12 cellular contexts compared by ENCODE assay signal in the genomic region with DNA sequence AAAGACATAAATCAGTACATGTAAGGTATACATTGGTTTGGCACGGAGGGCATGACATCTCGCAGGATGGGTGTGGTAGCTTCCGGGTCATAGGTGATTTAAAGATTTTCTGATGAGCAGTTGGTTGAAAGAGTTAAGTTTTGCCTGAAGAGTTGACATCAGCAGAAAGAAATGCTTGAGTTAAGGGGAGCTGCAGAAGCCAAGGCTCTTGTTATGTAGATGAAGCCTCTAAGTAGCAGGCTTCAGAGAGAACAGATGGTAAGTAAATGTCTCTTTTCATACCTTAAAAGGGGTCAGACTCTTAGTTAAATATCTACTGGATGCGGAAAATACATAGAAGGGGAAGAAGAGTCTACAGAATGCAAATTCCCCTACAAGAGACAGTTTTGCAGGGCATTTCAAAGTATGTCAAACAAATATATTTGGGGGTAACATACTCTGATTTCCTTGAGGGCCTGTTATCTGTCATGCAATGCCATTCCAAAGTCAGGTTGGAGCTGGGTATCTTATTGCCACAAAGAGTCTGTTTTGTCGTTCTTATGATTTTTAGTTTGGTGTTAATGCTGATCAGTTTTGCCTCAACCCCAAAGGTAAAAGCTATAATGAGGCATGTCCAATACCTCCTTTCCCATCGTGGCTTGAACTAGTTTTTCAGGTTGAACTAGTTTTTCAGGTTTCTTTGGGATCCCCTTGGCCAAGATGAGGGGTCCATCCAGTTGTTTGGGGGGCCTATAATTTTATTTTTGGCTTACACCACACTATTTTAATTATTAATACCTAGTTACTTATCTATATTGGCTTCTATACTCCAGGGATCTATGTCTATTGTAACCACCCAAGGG.
A peak's percentile ranks its signal among the peaks of the same experiment; 100 is the strongest.
DNase-seq lines count a peak whose midpoint lies in the region; ATAC-seq and TF ChIP-seq lines count a peak whose summit lies in the region.
"Had no signal": no experiment of that assay in that cellular context is flagged by ENCODE, and none has a peak within 500 bp of the region (broad histone marks: within the 10 kb centered on the region; RNA-seq: fewer than 3 reads in every experiment).

No MANE protein-coding gene starts in this region.

- no peak overlapping the region for H3K4me3 Mint-ChIP-seq in WTC11
- no peak overlapping the region for H3K4me3 Mint-ChIP-seq in type B pancreatic cell

- H3K36me3 Mint-ChIP-seq in WTC11 (peaks cover 14% of the 10 kb centered on the region), type B pancreatic cell (peaks cover 3% of the 10 kb centered on the region)

- peaks cover 39% of the 10 kb centered on the region for H3K4me1 Mint-ChIP-seq in WTC11
- H3K4me1 Mint-ChIP-seq in type B pancreatic cell (ENCODE audit: unreplicated experiment), result no peaks in the 10 kb centered on the region

- no peaks in the 10 kb centered on the region for H3K36me3 ChIP-seq in HUES48 (ENCODE audit: control insufficient read depth, insufficient read depth, low read length)
- no peaks in the 10 kb centered on the region for H3K36me3 ChIP-seq in esophagus squamous epithelium

- H3K4me3 ChIP-seq in HUES48 (ENCODE audit: low read depth, low read length) (peak overlapping the region; percentile 10; the same call in 1 of the 2 replicates), esophagus squamous epithelium (no peak overlapping the region)

- WGBS in esophagus squamous epithelium, 2 donors, result 87% methylated on average over 6 of the region's 6 CpGs

- H3K27me3 Mint-ChIP-seq in WTC11 (ENCODE audit: low read depth), result no peaks in the 10 kb centered on the region; the same call in none of the 2 replicates
- no peaks in the 10 kb centered on the region for H3K27me3 Mint-ChIP-seq in type B pancreatic cell

- H3K27ac Mint-ChIP-seq in WTC11 (peak overlapping the region; percentile 54), type B pancreatic cell (peak overlapping the region; percentile 48)

- TF ChIP-seq CTCF in WTC11 (IDR thresholded peaks at IDR 0.05) (no peak), type B pancreatic cell (conservative IDR thresholded peaks at IDR 0.05) (no peak), esophagus squamous epithelium (IDR thresholded peaks at IDR 0.05) (no peak)

- no peaks in the 10 kb centered on the region for H3K27me3 ChIP-seq in HUES48 (ENCODE audit: control insufficient read depth, insufficient read depth, low read length)
- H3K27me3 ChIP-seq in esophagus squamous epithelium, result no peaks in the 10 kb centered on the region

- POLR2A ChIA-PET in WTC11 (lab: Charles Lee), result interaction anchor here (1.5 kb wide), 1 partner anchor 126 kb away, joined by 3 read pairs; a partner anchor contains a TSS

- H3K4me1 ChIP-seq in HUES48 (ENCODE audit: control insufficient read depth, insufficient read depth, low read length), result peaks cover 27% of the 10 kb centered on the region
- no peaks in the 10 kb centered on the region for H3K4me1 ChIP-seq in esophagus squamous epithelium

- CTCF ChIA-PET in WTC11 (lab: Charles Lee), result no interaction called here

- no peak for TF ChIP-seq POLR2A in esophagus squamous epithelium (IDR thresholded peaks at IDR 0.05)

- peaks cover 7% of the 10 kb centered on the region; the same call in 1 of the 2 replicates for H3K9me3 ChIP-seq in HUES48 (ENCODE audit: control insufficient read depth, insufficient read depth, low read length)
- H3K9me3 ChIP-seq in esophagus squamous epithelium, result no peaks in the 10 kb centered on the region

- H3K9ac ChIP-seq in HUES48 (ENCODE audit: low read depth, low read length), result peak overlapping the region; percentile 27; the same call in 1 of the 2 replicates
- H3K9ac ChIP-seq: KMS-11 had no signal

- peaks cover 28% of the 10 kb centered on the region for H3K9me3 Mint-ChIP-seq in WTC11
- H3K9me3 Mint-ChIP-seq in type B pancreatic cell, result peaks cover 5% of the 10 kb centered on the region

- no peak for DNase-seq in WTC11 (ENCODE audit: low spot score)
- peak; percentile 80 for DNase-seq in iPS DF 19.7 (ENCODE audit: low read depth, low spot score)
- DNase-seq in type B pancreatic cell (ENCODE audit: extremely low spot score, unreplicated experiment), result no peak
- no peak for DNase-seq in ureter (ENCODE audit: low spot score)
- no peak for DNase-seq in esophagus squamous epithelium (lab: John Stamatoyannopoulos, UW)
- no peak for DNase-seq in NCI-H2081 treated with DMSO at 0.1 percent for 48 hours (lab: John Stamatoyannopoulos, UW)
- DNase-seq: NCI-H1105, NCI-H1694 treated with DMSO at 0.1 percent for 48 hours, SIG-M5 had no signal

- intact Hi-C loops in esophagus squamous epithelium (cut with DNase I), result no loop called here

- H3K27ac ChIP-seq in HUES48 (ENCODE audit: low read depth, low read length), result peak overlapping the region; percentile 82
- H3K27ac ChIP-seq in esophagus squamous epithelium, result no peak overlapping the region
- H3K27ac ChIP-seq: KMS-11 had no signal

- ATAC-seq in WTC11, result peak; percentile 84
- ATAC-seq: HCT116 had no signal

TF ChIP-seq in WTC11, 78 proteins besides CTCF, POLR2A, EP300 and RAD21 (continues in another document):
- TF ChIP-seq, protein P1, sequence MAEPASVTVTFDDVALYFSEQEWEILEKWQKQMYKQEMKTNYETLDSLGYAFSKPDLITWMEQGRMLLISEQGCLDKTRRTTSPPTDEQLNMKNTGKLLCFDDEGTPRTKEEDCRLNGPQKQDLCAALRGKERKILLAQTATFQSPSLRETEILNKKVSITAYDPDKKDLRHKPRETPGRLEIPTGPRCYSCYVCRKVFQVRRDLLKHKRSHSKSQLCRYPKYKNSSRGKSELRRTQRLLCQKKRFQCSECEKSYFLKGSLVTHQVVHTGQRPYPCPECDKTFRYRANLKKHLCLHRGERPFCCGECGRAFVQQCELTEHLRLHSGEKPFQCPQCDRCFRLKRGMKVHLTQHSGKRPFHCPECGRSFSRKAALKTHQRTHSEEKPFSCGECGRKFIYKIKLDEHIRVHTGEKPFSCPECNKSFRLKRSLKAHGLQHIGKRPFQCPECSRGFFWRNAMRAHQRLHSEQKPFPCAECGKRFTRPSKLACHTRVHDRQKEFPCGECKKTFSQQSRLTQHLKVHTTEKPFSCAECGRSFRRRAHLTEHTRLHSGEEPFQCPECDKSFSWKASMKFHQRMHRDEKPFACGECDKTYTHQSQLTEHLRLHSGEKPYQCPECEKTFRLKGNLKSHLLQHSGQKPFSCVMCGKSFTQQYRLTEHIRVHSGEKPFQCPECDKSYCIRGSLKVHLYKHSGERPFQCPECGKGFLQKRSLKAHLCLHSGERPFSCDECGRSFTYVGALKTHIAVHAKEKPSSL (CRISPR knock-in tag; conservative IDR thresholded peaks at IDR 0.05), result no peak
- TF ChIP-seq, protein P2, sequence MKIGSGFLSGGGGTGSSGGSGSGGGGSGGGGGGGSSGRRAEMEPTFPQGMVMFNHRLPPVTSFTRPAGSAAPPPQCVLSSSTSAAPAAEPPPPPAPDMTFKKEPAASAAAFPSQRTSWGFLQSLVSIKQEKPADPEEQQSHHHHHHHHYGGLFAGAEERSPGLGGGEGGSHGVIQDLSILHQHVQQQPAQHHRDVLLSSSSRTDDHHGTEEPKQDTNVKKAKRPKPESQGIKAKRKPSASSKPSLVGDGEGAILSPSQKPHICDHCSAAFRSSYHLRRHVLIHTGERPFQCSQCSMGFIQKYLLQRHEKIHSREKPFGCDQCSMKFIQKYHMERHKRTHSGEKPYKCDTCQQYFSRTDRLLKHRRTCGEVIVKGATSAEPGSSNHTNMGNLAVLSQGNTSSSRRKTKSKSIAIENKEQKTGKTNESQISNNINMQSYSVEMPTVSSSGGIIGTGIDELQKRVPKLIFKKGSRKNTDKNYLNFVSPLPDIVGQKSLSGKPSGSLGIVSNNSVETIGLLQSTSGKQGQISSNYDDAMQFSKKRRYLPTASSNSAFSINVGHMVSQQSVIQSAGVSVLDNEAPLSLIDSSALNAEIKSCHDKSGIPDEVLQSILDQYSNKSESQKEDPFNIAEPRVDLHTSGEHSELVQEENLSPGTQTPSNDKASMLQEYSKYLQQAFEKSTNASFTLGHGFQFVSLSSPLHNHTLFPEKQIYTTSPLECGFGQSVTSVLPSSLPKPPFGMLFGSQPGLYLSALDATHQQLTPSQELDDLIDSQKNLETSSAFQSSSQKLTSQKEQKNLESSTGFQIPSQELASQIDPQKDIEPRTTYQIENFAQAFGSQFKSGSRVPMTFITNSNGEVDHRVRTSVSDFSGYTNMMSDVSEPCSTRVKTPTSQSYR (CRISPR knock-in tag; IDR thresholded peaks at IDR 0.05), result no peak
- TF ChIP-seq CBFB (CRISPR knock-in tag; IDR thresholded peaks at IDR 0.05; ENCODE audit: low read depth), result no peak
- TF ChIP-seq, protein P3, sequence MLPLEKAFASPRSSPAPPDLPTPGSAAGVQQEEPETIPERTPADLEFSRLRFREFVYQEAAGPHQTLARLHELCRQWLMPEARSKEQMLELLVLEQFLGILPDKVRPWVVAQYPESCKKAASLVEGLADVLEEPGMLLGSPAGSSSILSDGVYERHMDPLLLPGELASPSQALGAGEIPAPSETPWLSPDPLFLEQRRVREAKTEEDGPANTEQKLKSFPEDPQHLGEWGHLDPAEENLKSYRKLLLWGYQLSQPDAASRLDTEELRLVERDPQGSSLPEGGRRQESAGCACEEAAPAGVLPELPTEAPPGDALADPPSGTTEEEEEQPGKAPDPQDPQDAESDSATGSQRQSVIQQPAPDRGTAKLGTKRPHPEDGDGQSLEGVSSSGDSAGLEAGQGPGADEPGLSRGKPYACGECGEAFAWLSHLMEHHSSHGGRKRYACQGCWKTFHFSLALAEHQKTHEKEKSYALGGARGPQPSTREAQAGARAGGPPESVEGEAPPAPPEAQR (CRISPR knock-in tag; IDR thresholded peaks at IDR 0.05), result no peak
- TF ChIP-seq, protein P4, sequence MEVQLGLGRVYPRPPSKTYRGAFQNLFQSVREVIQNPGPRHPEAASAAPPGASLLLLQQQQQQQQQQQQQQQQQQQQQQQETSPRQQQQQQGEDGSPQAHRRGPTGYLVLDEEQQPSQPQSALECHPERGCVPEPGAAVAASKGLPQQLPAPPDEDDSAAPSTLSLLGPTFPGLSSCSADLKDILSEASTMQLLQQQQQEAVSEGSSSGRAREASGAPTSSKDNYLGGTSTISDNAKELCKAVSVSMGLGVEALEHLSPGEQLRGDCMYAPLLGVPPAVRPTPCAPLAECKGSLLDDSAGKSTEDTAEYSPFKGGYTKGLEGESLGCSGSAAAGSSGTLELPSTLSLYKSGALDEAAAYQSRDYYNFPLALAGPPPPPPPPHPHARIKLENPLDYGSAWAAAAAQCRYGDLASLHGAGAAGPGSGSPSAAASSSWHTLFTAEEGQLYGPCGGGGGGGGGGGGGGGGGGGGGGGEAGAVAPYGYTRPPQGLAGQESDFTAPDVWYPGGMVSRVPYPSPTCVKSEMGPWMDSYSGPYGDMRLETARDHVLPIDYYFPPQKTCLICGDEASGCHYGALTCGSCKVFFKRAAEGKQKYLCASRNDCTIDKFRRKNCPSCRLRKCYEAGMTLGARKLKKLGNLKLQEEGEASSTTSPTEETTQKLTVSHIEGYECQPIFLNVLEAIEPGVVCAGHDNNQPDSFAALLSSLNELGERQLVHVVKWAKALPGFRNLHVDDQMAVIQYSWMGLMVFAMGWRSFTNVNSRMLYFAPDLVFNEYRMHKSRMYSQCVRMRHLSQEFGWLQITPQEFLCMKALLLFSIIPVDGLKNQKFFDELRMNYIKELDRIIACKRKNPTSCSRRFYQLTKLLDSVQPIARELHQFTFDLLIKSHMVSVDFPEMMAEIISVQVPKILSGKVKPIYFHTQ (CRISPR knock-in tag; IDR thresholded peaks at IDR 0.05), result no peak
- TF ChIP-seq MYBL2 (CRISPR knock-in tag; IDR thresholded peaks at IDR 0.05), result no peak
